In genomic region chrX:111338095-111338698, GRCh38 we compare ENCODE assay signal across 25 cellular contexts.
DNase-seq lines count a peak whose midpoint lies in the region; ATAC-seq and TF ChIP-seq lines count a peak whose summit lies in the region.
"Had no signal": no experiment of that assay in that cellular context is flagged by ENCODE, and none has a peak within 500 bp of the region (broad histone marks: within the 10 kb centered on the region; RNA-seq: fewer than 3 reads in every experiment).

No MANE protein-coding gene starts in this region.

- peak; percentile 58 for ATAC-seq in body of pancreas
- no peak for ATAC-seq in left lobe of liver
- ATAC-seq in GM18870 (IDR thresholded peaks at IDR 0.05; ENCODE audit: unreplicated experiment): no peak
- ATAC-seq: A549, GM12878, GM23338, HCT116 had no signal

- H3K4me3 ChIP-seq in HEK293 (ENCODE audit: low read depth, low read length): no peak overlapping the region
- no peak overlapping the region for H3K4me3 ChIP-seq in body of pancreas
- no peak overlapping the region for H3K4me3 ChIP-seq in esophagus muscularis mucosa
- H3K4me3 ChIP-seq: A549; BLaER1 treated with 17β-estradiol and CSF1 and Interleukin-3, amounts not matched to agents 10 nM and 100 nM; GM12878; GM23338 had no signal

- POLR2A ChIA-PET in HEK293 (lab: Yijun Ruan, JAX): no interaction called here

- intact Hi-C loops in body of pancreas (cut with DNase I) (no loop called here), esophagus muscularis mucosa (cut with DNase I) (no loop called here)

- TF ChIP-seq EP300 in esophagus muscularis mucosa (IDR thresholded peaks at IDR 0.05): no peak

- TF ChIP-seq CTCF in HEK293 (tag by site-specific recombination; IDR thresholded peaks at IDR 0.05): no peak
- TF ChIP-seq CTCF in body of pancreas (IDR thresholded peaks at IDR 0.05): no peak
- TF ChIP-seq CTCF in esophagus muscularis mucosa (IDR thresholded peaks at IDR 0.05): no peak

- H3K4me1 ChIP-seq in HEK293 (ENCODE audit: control insufficient read depth, insufficient read depth, low read length) (no peaks in the 10 kb centered on the region), body of pancreas (no peaks in the 10 kb centered on the region), esophagus muscularis mucosa (no peaks in the 10 kb centered on the region)
- H3K4me1 ChIP-seq: A549; BE2C; BLaER1 treated with 17β-estradiol and CSF1 and Interleukin-3, amounts not matched to agents 10 nM and 100 nM had no signal

- DNase-seq in NCI-H146 (lab: John Stamatoyannopoulos, UW): peak; percentile 2
- no peak for DNase-seq in NCI-H146 treated with DMSO at 0.1 percent for 48 hours (lab: John Stamatoyannopoulos, UW; ENCODE audit: unreplicated experiment)
- peak; percentile 25 to 60 (median 48) for DNase-seq in body of pancreas
- peak; percentile 33 for DNase-seq in left lobe of liver (ENCODE audit: low spot score)
- DNase-seq in occipital lobe (lab: John Stamatoyannopoulos, UW): no peak
- no peak for DNase-seq in esophagus muscularis mucosa (ENCODE audit: extremely low spot score)
- DNase-seq: 8988T; ACHN; AML-193; BE2C; CD4-positive, alpha-beta T cell; CD8-positive, alpha-beta memory T cell; DMS 273 treated with DMSO at 0.1 percent for 48 hours; DMS79; EL; GDM1; H9; HFFc6 had no signal

- 8 to 9% methylated on average over 4 of the region's 4 CpGs for WGBS in body of pancreas, 2 donors
- 66% methylated on average over 4 of the region's 4 CpGs for WGBS in esophagus muscularis mucosa

- H3K27me3 ChIP-seq in body of pancreas (no peaks in the 10 kb centered on the region), esophagus muscularis mucosa (no peaks in the 10 kb centered on the region)
- H3K27me3 ChIP-seq: BE2C had no signal

- H3K9me3 ChIP-seq in HEK293 (ENCODE audit: control insufficient read depth, insufficient read depth, low read depth, low read length) (no peaks in the 10 kb centered on the region), body of pancreas (no peaks in the 10 kb centered on the region), esophagus muscularis mucosa (no peaks in the 10 kb centered on the region)
- H3K9me3 ChIP-seq: A549; BE2C; BLaER1 treated with 17β-estradiol and CSF1 and Interleukin-3, amounts not matched to agents 10 nM and 100 nM had no signal

- CTCF ChIA-PET in HEK293 (lab: Yijun Ruan, JAX): interaction anchor here (0.6 kb wide), 1 partner anchor 1948 kb away, joined by 5 read pairs; no protein-coding TSS in a partner anchor

- no peak overlapping the region for H3K27ac ChIP-seq in HEK293 (ENCODE audit: extremely low read depth, low read depth, low read length)
- no peak overlapping the region for H3K27ac ChIP-seq in body of pancreas
- H3K27ac ChIP-seq in esophagus muscularis mucosa (replicated peaks in 1 of 4): no peak overlapping the region
- H3K27ac ChIP-seq: A549; BLaER1 treated with 17β-estradiol and CSF1 and Interleukin-3, amounts not matched to agents 10 nM and 100 nM had no signal

- TF ChIP-seq POLR2A in body of pancreas (IDR thresholded peaks at IDR 0.05): no peak
- TF ChIP-seq POLR2A in esophagus muscularis mucosa (IDR thresholded peaks at IDR 0.05; ENCODE audit: low read depth): no peak

- no peaks in the 10 kb centered on the region for H3K36me3 ChIP-seq in HEK293 (ENCODE audit: control insufficient read depth in 2 of 2, insufficient read depth in 1 of 2, low read length in 2 of 2)
- H3K36me3 ChIP-seq in body of pancreas (replicated peaks in 1 of 2; ENCODE audit: insufficient read depth in 1 of 2, low read depth in 2 of 2): no peaks in the 10 kb centered on the region
- no peaks in the 10 kb centered on the region for H3K36me3 ChIP-seq in esophagus muscularis mucosa
- H3K36me3 ChIP-seq: BE2C; BLaER1 treated with 17β-estradiol and CSF1 and Interleukin-3, amounts not matched to agents 10 nM and 100 nM had no signal

TF ChIP-seq in HEK293, 187 proteins besides CTCF, POLR2A, EP300 and RAD21:
- TF ChIP-seq ZNF560 (tag by site-specific recombination; IDR thresholded peaks at IDR 0.05; ENCODE audit: borderline replicate concordance): no peak
- TF ChIP-seq AEBP2 (tag by site-specific recombination; IDR thresholded peaks at IDR 0.05; ENCODE audit: borderline replicate concordance): no peak
- 0 out of 2 replicates have a peak, but pooled peaks have one; percentile 24 for TF ChIP-seq ELK4 (IDR thresholded peaks at IDR 0.05; ENCODE audit: borderline replicate concordance, low read depth, low read length)
- no peak for TF ChIP-seq ZNF280D (tag by site-specific recombination; IDR thresholded peaks at IDR 0.05)

Comparison
In these comparisons a context has a peak if more than half of its experiments do, and no peak if none do; other contexts are left out.
1. DNase-seq: peak in NCI-H146 (single experiment), body of pancreas (4 of 4) and left lobe of liver (single experiment); none in NCI-H146 treated with DMSO at 0.1 percent for 48 hours (single experiment), occipital lobe (single experiment) and esophagus muscularis mucosa (single experiment).